In the genomic region with DNA sequence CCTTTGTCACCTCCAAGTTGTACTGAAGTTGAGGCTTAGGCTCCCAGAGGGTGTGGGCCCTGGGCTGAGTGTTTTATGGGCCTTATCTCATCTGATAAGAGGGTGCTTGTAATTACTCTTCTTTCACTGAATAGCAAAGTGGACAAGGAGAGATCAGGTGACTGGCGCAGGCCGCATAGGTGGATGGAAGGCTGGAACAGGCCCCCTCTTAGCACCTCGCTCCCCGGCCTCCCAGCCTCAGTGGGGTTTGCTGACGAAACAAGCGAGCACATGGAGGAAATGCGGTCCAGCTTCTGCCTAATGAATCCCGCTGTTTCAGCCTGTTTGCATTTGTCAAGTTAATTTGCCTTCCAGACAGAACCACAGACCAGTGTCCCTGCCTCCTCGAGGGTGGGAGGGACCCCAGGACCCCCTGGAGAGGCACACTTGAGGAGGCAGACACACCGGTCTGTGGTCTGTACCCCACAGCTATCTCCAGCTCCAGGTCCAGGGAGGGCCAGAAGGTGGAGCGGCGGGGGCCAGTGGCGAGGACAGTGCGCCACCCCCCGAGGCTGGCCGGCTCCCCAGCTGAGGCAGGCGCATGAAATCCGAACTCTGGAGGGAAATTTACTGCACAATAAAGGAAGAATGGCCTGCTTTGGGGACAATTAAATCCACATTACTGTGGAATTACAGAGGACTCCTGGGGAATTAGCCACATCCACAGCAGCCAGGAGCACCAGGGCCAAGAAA, we compare ENCODE assay signal across 1 cellular context.
TF ChIP-seq lines count a peak whose summit lies in the region.

No MANE protein-coding gene starts in this region.

TF ChIP-seq in H1, 55 proteins besides CTCF, POLR2A, EP300 and RAD21:
- no peak for TF ChIP-seq MAFK (IDR thresholded peaks at IDR 0.05; ENCODE audit: low read depth, low read length)
- no peak for TF ChIP-seq RFX5 (IDR thresholded peaks at IDR 0.05; ENCODE audit: borderline replicate concordance, low read depth, low read length)
